Comparison of ENCODE assay signal across 1 cellular context in the genomic region with DNA sequence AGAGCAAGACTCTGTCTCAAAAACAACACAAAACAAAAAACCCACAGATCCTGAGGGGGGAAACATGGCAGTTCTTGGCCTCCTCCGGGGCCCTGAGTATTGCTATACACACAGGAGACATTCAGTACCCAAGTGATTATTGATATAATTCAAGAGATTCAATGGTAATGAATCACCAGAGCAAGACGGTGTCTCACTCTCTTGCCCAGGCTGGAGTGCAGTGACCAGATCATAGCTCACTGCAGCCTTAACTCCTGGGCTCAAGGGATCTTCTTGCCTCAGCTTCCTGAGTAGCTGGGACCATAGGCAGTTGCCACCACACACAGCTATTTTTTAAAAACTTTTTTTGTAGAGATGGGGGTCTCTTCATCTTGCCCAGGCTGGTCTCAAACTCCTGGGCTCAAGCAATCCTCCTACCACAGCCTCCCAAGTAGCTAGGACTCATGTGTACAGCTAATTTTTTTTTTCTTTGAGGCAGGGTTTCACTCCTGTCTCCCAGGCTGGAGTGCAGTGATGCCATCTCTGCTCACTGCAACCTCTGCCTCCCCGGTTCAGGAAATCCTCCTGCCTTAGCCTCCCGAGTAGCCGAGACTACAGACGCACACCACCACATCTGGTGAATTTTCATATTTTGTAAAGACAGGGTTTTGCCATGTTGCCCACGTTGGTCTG.
TF ChIP-seq lines count a peak whose summit lies in the region.

No MANE protein-coding gene starts in this region.

TF ChIP-seq in endothelial cell of umbilical vein, 7 proteins besides CTCF, POLR2A, EP300 and RAD21:
- TF ChIP-seq JUN (IDR thresholded peaks at IDR 0.05; ENCODE audit: borderline replicate concordance, insufficient read depth, insufficient read length, low read depth) (no peak), MYC (IDR thresholded peaks at IDR 0.05; ENCODE audit: low read depth, low read length) (no peak), EZH2 (IDR thresholded peaks at IDR 0.05; ENCODE audit: borderline replicate concordance, low read depth, low read length, severe bottlenecking) (no peak), GATA2 (IDR thresholded peaks at IDR 0.05; ENCODE audit: insufficient read depth, insufficient read length, low read depth, low read length) (no peak), FOS (IDR thresholded peaks at IDR 0.05; ENCODE audit: borderline replicate concordance, insufficient read depth, low read length) (no peak), POLR2AphosphoS5 (IDR thresholded peaks at IDR 0.05; ENCODE audit: insufficient read depth, low read depth, low read length) (no peak)
- TF ChIP-seq, protein P1, sequence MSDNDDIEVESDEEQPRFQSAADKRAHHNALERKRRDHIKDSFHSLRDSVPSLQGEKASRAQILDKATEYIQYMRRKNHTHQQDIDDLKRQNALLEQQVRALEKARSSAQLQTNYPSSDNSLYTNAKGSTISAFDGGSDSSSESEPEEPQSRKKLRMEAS (IDR thresholded peaks at IDR 0.05; ENCODE audit: insufficient read depth, insufficient read length), result no peak
